ENCODE assay signal across 26 cellular contexts in genomic region chr21:28982637-28983036, GRCh38. TPM values are rescaled to one million over a fixed set of nuclear protein-coding genes. Genes with fewer than 3 reads are reported as not detected.
DNase-seq lines count a peak whose midpoint lies in the region; ATAC-seq, FAIRE-seq and TF ChIP-seq lines count a peak whose summit lies in the region.
"Had no signal": no experiment of that assay in that cellular context is flagged by ENCODE, and none has a peak within 500 bp of the region (broad histone marks: within the 10 kb centered on the region; RNA-seq: fewer than 3 reads in every experiment).

No MANE protein-coding gene starts in this region.

- BruUV-seq in K562 (replicated peaks; lab: Mats Ljungman, UMichigan): no TSS peak

- no peak overlapping the region for H2AFZ ChIP-seq in K562 (ENCODE audit: low read depth, low read length)

- H3K36me3 ChIP-seq in K562 (ENCODE audit: control insufficient read depth, insufficient read depth, low read length): peaks cover 88% of the 10 kb centered on the region

- 77% methylated on average over 1 of the region's 1 CpG for WGBS in K562 (ENCODE audit: insufficient coverage, low coverage, missing lambda C conversion rate)

- POLR2A ChIA-PET in K562 (lab: Yijun Ruan, JAX): interaction anchor here (0.9 kb wide), 1 partner anchor 16 kb away, joined by 3 read pairs; no protein-coding TSS in a partner anchor

- no peak for DNase-seq in activated T-cell treated with anti-CD3 and anti-CD28 coated beads, Interleukin-2, amount 50 U/mL, for 24 hours
- no peak for DNase-seq in activated T-cell treated with anti-CD3 and anti-CD28 coated beads, Interleukin-2, amount 50 U/mL, for 1 hour
- DNase-seq in GM12891 (ENCODE audit: insufficient read length, low spot score) (no peak), K562 (ENCODE audit: extremely low read depth in 1 of 4, low spot score in 3 of 4) (no peak)
- DNase-seq: CD8-positive, alpha-beta memory T cell; DMS 273 treated with DMSO at 0.1 percent for 48 hours; DMS79 treated with DMSO at 0.1 percent for 48 hours; GF-D8; HCEC 1CT; Kasumi-1; NCI-H1092 treated with DMSO at 0.1 percent for 48 hours; NCI-H1436; NCI-H187; NCI-H2081 treated with DMSO at 0.1 percent for 48 hours; NCI-H2171; NCI-H226; NCI-H510A; NCI-H69; Right ventricle myocardium superior; RPMI8226 had no signal

- FAIRE-seq in GM12891 (lab: Jason Lieb, UNC) (peak; percentile 28), K562 (lab: Jason Lieb, UNC) (no peak)
- FAIRE-seq: GM12892, GM19239, H1 had no signal

- no peaks in the 10 kb centered on the region for H4K20me1 ChIP-seq in K562 (replicated peaks; ENCODE audit: control insufficient read depth, insufficient read depth, low read length)

- peaks cover 18% of the 10 kb centered on the region for H3K4me1 Mint-ChIP-seq in activated T-cell treated with anti-CD3 and anti-CD28 coated beads, Interleukin-2, amount 50 U/mL, for 24 hours (ENCODE audit: low read depth)

- H3K9me3 ChIP-seq in K562 (replicated peaks; ENCODE audit: control insufficient read depth, insufficient read depth, low read depth, low read length): no peaks in the 10 kb centered on the region
- H3K9me3 ChIP-seq: SJSA1 had no signal

- H3K4me1 ChIP-seq in K562 (replicated peaks in 1 of 2; ENCODE audit: control insufficient read depth in 2 of 2, insufficient read depth in 2 of 2, low read length in 2 of 2): no peaks in the 10 kb centered on the region

- CTCF ChIA-PET in K562 (lab: Yijun Ruan, JAX; ENCODE audit: low intra/inter-chr PET ratio): no interaction called here

- no peak for TF ChIP-seq CTCF in K562 (IDR thresholded peaks at IDR 0.05 in 2 of 3, conservative IDR thresholded peaks at IDR 0.05 in 1 of 3; ENCODE audit: insufficient read depth in 2 of 3, low read depth in 1 of 3, low read length in 3 of 3)

- H3K4me3 ChIP-seq in K562: no peak overlapping the region
- H3K4me3 ChIP-seq: SJSA1 had no signal

- intact Hi-C loops in K562 (cut with micrococcal nuclease): no loop called here

- peaks cover 91% of the 10 kb centered on the region for H3K36me3 Mint-ChIP-seq in activated T-cell treated with anti-CD3 and anti-CD28 coated beads, Interleukin-2, amount 50 U/mL, for 24 hours (ENCODE audit: low read depth)

- TF ChIP-seq EP300 in K562 (IDR thresholded peaks at IDR 0.05; ENCODE audit: low read length): no peak

- no peak overlapping the region for H3K9ac ChIP-seq in K562 (ENCODE audit: insufficient read depth in 1 of 2, low read depth in 2 of 2, low read length in 2 of 2)

- no peaks in the 10 kb centered on the region for H3K9me1 ChIP-seq in K562 (ENCODE audit: control insufficient read depth, insufficient read depth, low read length)

- H3K9me3 Mint-ChIP-seq in activated T-cell treated with anti-CD3 and anti-CD28 coated beads, Interleukin-2, amount 50 U/mL, for 24 hours: no peaks in the 10 kb centered on the region
- H3K9me3 Mint-ChIP-seq: CD8-positive, alpha-beta memory T cell had no signal

- TF ChIP-seq POLR2A in GM12891 (IDR thresholded peaks at IDR 0.05; ENCODE audit: low read depth, low read length) (no peak), K562 (conservative IDR thresholded peaks at IDR 0.05) (no peak)

- H3K79me2 ChIP-seq in K562 (ENCODE audit: control insufficient read depth, insufficient read depth, low read length): peaks cover 12% of the 10 kb centered on the region; the same call in 2 of the 3 replicates

- H3K4me2 ChIP-seq in K562 (ENCODE audit: insufficient read depth, low read length): no peak overlapping the region

- ATAC-seq in K562 (no peak), GM18909 (IDR thresholded peaks at IDR 0.05; ENCODE audit: poor library complexity, unreplicated experiment) (no peak)

- H3K27ac ChIP-seq in K562 (ENCODE audit: extremely low read depth, low read depth, low read length): no peak overlapping the region
- H3K27ac ChIP-seq: C4-2B, SJSA1 had no signal

- no peak overlapping the region for H3K4me3 Mint-ChIP-seq in activated T-cell treated with anti-CD3 and anti-CD28 coated beads, Interleukin-2, amount 50 U/mL, for 24 hours
- H3K4me3 Mint-ChIP-seq: CD8-positive, alpha-beta memory T cell had no signal

- in situ Hi-C loops in K562 (cut with MboI): no loop called here

- TF ChIP-seq RAD21 in K562 (CRISPR knock-in tag; conservative IDR thresholded peaks at IDR 0.05 in 1 of 2, IDR thresholded peaks at IDR 0.05 in 1 of 2): no peak

- H3K27me3 ChIP-seq in K562 (ENCODE audit: control insufficient read depth in 2 of 2, insufficient read depth in 2 of 2, low read length in 2 of 2): no peaks in the 10 kb centered on the region
- H3K27me3 ChIP-seq: SJSA1 had no signal

- peak overlapping the region; percentile 18 for H3K27ac Mint-ChIP-seq in activated T-cell treated with anti-CD3 and anti-CD28 coated beads, Interleukin-2, amount 50 U/mL, for 24 hours

- H3K27me3 Mint-ChIP-seq in activated T-cell treated with anti-CD3 and anti-CD28 coated beads, Interleukin-2, amount 50 U/mL, for 24 hours: no peaks in the 10 kb centered on the region
- H3K27me3 Mint-ChIP-seq: CD8-positive, alpha-beta memory T cell had no signal

TF ChIP-seq in GM12891, 5 proteins besides CTCF, POLR2A, EP300 and RAD21 (continues in another document):
- TF ChIP-seq POLR2AphosphoS5 (IDR thresholded peaks at IDR 0.05; ENCODE audit: low read depth, low read length) (no peak), POU2F2 (IDR thresholded peaks at IDR 0.05; ENCODE audit: low read depth, low read length) (no peak), PAX5 (IDR thresholded peaks at IDR 0.05; ENCODE audit: insufficient read depth, low read length, severe bottlenecking) (no peak)

RNA-seq across cellular contexts. Expression of gene LTN1, which starts 10.0 kb away (rescaled TPM):
- polyA plus RNA-seq in GM12891 (2012; ENCODE audit: low read depth, missing spikeins): 3.8 TPM
- total RNA-seq in K562 (2011; cell fraction: chromatin; rRNA removed; ENCODE audit: low replicate concordance): 58.0 and 146 TPM in 2 replicates
- total RNA-seq in K562 (2011; cell fraction: nucleolus; rRNA removed): 29.2 and 30.5 TPM in 2 replicates
- total RNA-seq in K562 (2011; cell fraction: nucleoplasm; rRNA removed): 45.7 and 48.4 TPM in 2 replicates
- total RNA-seq in K562 (2014; rRNA removed) (19.1 and 19.8 TPM in 2 replicates), K562 (2014; rRNA removed; fragmentation: Illumina TruSeq; extraction: Trizol) (49.6 and 60.7 TPM in 2 replicates), K562 (2015; rRNA removed; fragmentation: Illumina TruSeq; extraction: Trizol) (39.0 and 40.7 TPM in 2 replicates), K562 (2021) (32.8 and 37.1 TPM in 2 replicates)
- polyA plus RNA-seq in K562 (2011; rRNA removed) (21.8 and 28.7 TPM in 2 replicates), K562 (2014; fragmentation: Illumina TruSeq; extraction: Trizol) (23.0 and 29.1 TPM in 2 replicates), K562 (2014; fragmentation: Nextera tagmentation; extraction: Ambion mirVana) (10 to 100 TPM; 16.6 to 21.8 TPM), K562 (2014; rRNA removed) (14.6 and 15.7 TPM in 2 replicates)
- 4.6 and 9.6 TPM in 2 replicates for polyA plus RNA-seq in K562 (2011; cell fraction: cytosol; rRNA removed)
- polyA plus RNA-seq in K562 (2011; cell fraction: nucleus; rRNA removed): 23.9 and 25.3 TPM in 2 replicates
- 15.2 and 15.3 TPM in 2 replicates for polyA plus RNA-seq in K562 (2012)
- polyA minus RNA-seq in K562 (2011; rRNA and poly(A)+ RNA removed): 93.4 and 105 TPM in 2 replicates
- 25.1 and 34.2 TPM in 2 replicates for polyA minus RNA-seq in K562 (2011; cell fraction: cytosol; rRNA and poly(A)+ RNA removed)
- polyA minus RNA-seq in K562 (2011; cell fraction: nucleus; rRNA and poly(A)+ RNA removed): 40.7 and 88.4 TPM in 2 replicates

RNA-seq across cellular contexts. Expression of gene RWDD2B, which starts 36.5 kb away (rescaled TPM):
- 19.0 TPM for polyA plus RNA-seq in GM12891 (2012; ENCODE audit: low read depth, missing spikeins)
- 8.6 and 12.2 TPM in 2 replicates for total RNA-seq in K562 (2011; cell fraction: chromatin; rRNA removed; ENCODE audit: low replicate concordance)
- total RNA-seq in K562 (2011; cell fraction: nucleolus; rRNA removed): 2.1 and 2.7 TPM in 2 replicates
- total RNA-seq in K562 (2011; cell fraction: nucleoplasm; rRNA removed): 4.9 and 5.9 TPM in 2 replicates
- 4.6 and 6.4 TPM in 2 replicates for total RNA-seq in K562 (2014; rRNA removed)
- 11.5 and 13.8 TPM in 2 replicates for total RNA-seq in K562 (2014; rRNA removed; fragmentation: Illumina TruSeq; extraction: Trizol)
- total RNA-seq in K562 (2015; rRNA removed; fragmentation: Illumina TruSeq; extraction: Trizol): 8.4 and 8.6 TPM in 2 replicates
- total RNA-seq in K562 (2021): 9.8 and 10.3 TPM in 2 replicates
- polyA plus RNA-seq in K562 (2011; rRNA removed): 14.4 and 23.7 TPM in 2 replicates
- polyA plus RNA-seq in K562 (2011; cell fraction: cytosol; rRNA removed): 5.7 and 7.0 TPM in 2 replicates
- polyA plus RNA-seq in K562 (2011; cell fraction: nucleus; rRNA removed): 7.0 and 7.6 TPM in 2 replicates
- 9.3 and 11.4 TPM in 2 replicates for polyA plus RNA-seq in K562 (2012)
- 12.5 and 13.8 TPM in 2 replicates for polyA plus RNA-seq in K562 (2014; fragmentation: Illumina TruSeq; extraction: Trizol)
- polyA plus RNA-seq in K562 (2014; fragmentation: Nextera tagmentation; extraction: Ambion mirVana): 10 to 100 TPM; 27.9 to 31.8 TPM
- 12.3 and 14.7 TPM in 2 replicates for polyA plus RNA-seq in K562 (2014; rRNA removed)
- 9.6 and 11.0 TPM in 2 replicates for polyA minus RNA-seq in K562 (2011; rRNA and poly(A)+ RNA removed)
- polyA minus RNA-seq in K562 (2011; cell fraction: cytosol; rRNA and poly(A)+ RNA removed): 4.7 and 5.4 TPM in 2 replicates
- 3.2 and 5.3 TPM in 2 replicates for polyA minus RNA-seq in K562 (2011; cell fraction: nucleus; rRNA and poly(A)+ RNA removed)
- total RNA-seq: H1 had no signal

RNA-seq across cellular contexts. Expression of gene USP16, which starts 41.8 kb away (rescaled TPM):
- 24.4 TPM for polyA plus RNA-seq in GM12891 (2012; ENCODE audit: low read depth, missing spikeins)
- total RNA-seq in K562 (2011; cell fraction: chromatin; rRNA removed; ENCODE audit: low replicate concordance): 13.6 and 77.0 TPM in 2 replicates
- 7.8 and 12.0 TPM in 2 replicates for total RNA-seq in K562 (2011; cell fraction: nucleolus; rRNA removed)
- 20.5 and 24.4 TPM in 2 replicates for total RNA-seq in K562 (2011; cell fraction: nucleoplasm; rRNA removed)
- total RNA-seq in K562 (2014; rRNA removed) (38.4 and 39.1 TPM in 2 replicates), K562 (2014; rRNA removed; fragmentation: Illumina TruSeq; extraction: Trizol) (90.9 and 106 TPM in 2 replicates), K562 (2015; rRNA removed; fragmentation: Illumina TruSeq; extraction: Trizol) (77.4 and 85.7 TPM in 2 replicates), K562 (2021) (49.9 and 50.4 TPM in 2 replicates)
- polyA plus RNA-seq in K562 (2011; rRNA removed) (37.6 and 45.5 TPM in 2 replicates), K562 (2014; fragmentation: Illumina TruSeq; extraction: Trizol) (60.7 and 65.1 TPM in 2 replicates), K562 (2014; fragmentation: Nextera tagmentation; extraction: Ambion mirVana) (10 to 100 TPM; 62.8 to 67.4 TPM), K562 (2014; rRNA removed) (39.8 and 45.4 TPM in 2 replicates)
- 4.2 and 10.4 TPM in 2 replicates for polyA plus RNA-seq in K562 (2011; cell fraction: cytosol; rRNA removed)
- polyA plus RNA-seq in K562 (2011; cell fraction: nucleus; rRNA removed): 20.2 and 31.1 TPM in 2 replicates
- polyA plus RNA-seq in K562 (2012): 40.9 and 45.1 TPM in 2 replicates
- polyA minus RNA-seq in K562 (2011; rRNA and poly(A)+ RNA removed): 37.3 and 44.1 TPM in 2 replicates
- 13.3 and 13.7 TPM in 2 replicates for polyA minus RNA-seq in K562 (2011; cell fraction: cytosol; rRNA and poly(A)+ RNA removed)
- 11.2 and 21.8 TPM in 2 replicates for polyA minus RNA-seq in K562 (2011; cell fraction: nucleus; rRNA and poly(A)+ RNA removed)
